Comparison of ENCODE assay signal across 9 cellular contexts in genomic region chr15:89034305-89034704, GRCh38. TPM values are rescaled to one million over a fixed set of nuclear protein-coding genes. Genes with fewer than 3 reads are reported as not detected.
DNase-seq lines count a peak whose midpoint lies in the region; ATAC-seq and TF ChIP-seq lines count a peak whose summit lies in the region.
"Had no signal": no experiment of that assay in that cellular context is flagged by ENCODE, and none has a peak within 500 bp of the region (broad histone marks: within the 10 kb centered on the region; RNA-seq: fewer than 3 reads in every experiment).

No MANE protein-coding gene starts in this region.

- no peaks in the 10 kb centered on the region for H3K9me3 Mint-ChIP-seq in activated CD4-positive, alpha-beta memory T cell treated with anti-CD3 and anti-CD28 coated beads for 36 hours
- H3K9me3 Mint-ChIP-seq: activated T-helper 17 cell treated with anti-CD3 and anti-CD28 coated beads, Interleukin-2, amount 50 U/mL, for 72 hours had no signal

- CTCF ChIA-PET in activated CD4-positive, alpha-beta memory T cell treated with anti-CD3 and anti-CD28 coated beads for 36 hours (lab: Charles Lee): interaction anchor here (1.1 kb wide), 1 partner anchor 144 kb away, joined by 5 read pairs; no protein-coding TSS in a partner anchor

- H3K4me3 ChIP-seq in AG10803 (ENCODE audit: low read length): no peak overlapping the region
- no peak overlapping the region for H3K4me3 ChIP-seq in fibroblast of pulmonary artery (replicated peaks; ENCODE audit: low read depth, low read length)

- H3K27ac Mint-ChIP-seq in activated CD4-positive, alpha-beta memory T cell treated with anti-CD3 and anti-CD28 coated beads for 36 hours: no peak overlapping the region
- H3K27ac Mint-ChIP-seq: activated T-helper 17 cell treated with anti-CD3 and anti-CD28 coated beads, Interleukin-2, amount 50 U/mL, for 72 hours had no signal

- H3K4me1 Mint-ChIP-seq in activated CD4-positive, alpha-beta memory T cell treated with anti-CD3 and anti-CD28 coated beads for 36 hours (ENCODE audit: low read depth): no peaks in the 10 kb centered on the region
- H3K4me1 Mint-ChIP-seq: activated T-helper 17 cell treated with anti-CD3 and anti-CD28 coated beads, Interleukin-2, amount 50 U/mL, for 72 hours had no signal

- DNase-seq in AG10803 (ENCODE audit: low read depth): peak; percentile 44
- DNase-seq in RKO (ENCODE audit: low spot score): peak; percentile 59
- peak; percentile 43 for DNase-seq in fibroblast of pulmonary artery (ENCODE audit: low read depth)
- DNase-seq in omental fat pad (ENCODE audit: low spot score): no peak
- no peak for DNase-seq in posterior vena cava (ENCODE audit: low spot score)
- DNase-seq in activated CD4-positive, alpha-beta memory T cell treated with anti-CD3 and anti-CD28 coated beads for 36 hours: no peak

- TF ChIP-seq CTCF in AG10803 (conservative IDR thresholded peaks at IDR 0.05; ENCODE audit: low read length) (peak; percentile 62), GM12873 (IDR thresholded peaks at IDR 0.05; ENCODE audit: insufficient read depth, low read depth, low read length, missing control alignments) (peak; percentile 24), fibroblast of pulmonary artery (IDR thresholded peaks at IDR 0.05; ENCODE audit: low read length, missing control alignments) (peak; percentile 54), omental fat pad (IDR thresholded peaks at IDR 0.05) (no peak)

- no peak overlapping the region for H3K4me3 Mint-ChIP-seq in activated CD4-positive, alpha-beta memory T cell treated with anti-CD3 and anti-CD28 coated beads for 36 hours
- H3K4me3 Mint-ChIP-seq: activated T-helper 17 cell treated with anti-CD3 and anti-CD28 coated beads, Interleukin-2, amount 50 U/mL, for 72 hours had no signal

- intact Hi-C loops in posterior vena cava (cut with DNase I): no loop called here
- intact Hi-C loops in activated CD4-positive, alpha-beta memory T cell treated with anti-CD3 and anti-CD28 coated beads for 36 hours (cut with micrococcal nuclease): no loop called here

- POLR2A ChIA-PET in activated CD4-positive, alpha-beta memory T cell treated with anti-CD3 and anti-CD28 coated beads for 36 hours (lab: Charles Lee): no interaction called here

- ATAC-seq in GM19324 (IDR thresholded peaks at IDR 0.05; ENCODE audit: low FRiP score, unreplicated experiment) (no peak), omental fat pad (ENCODE audit: low FRiP score) (no peak)
- ATAC-seq: activated T-helper 17 cell treated with anti-CD3 and anti-CD28 coated beads, Interleukin-2, amount 50 U/mL, for 72 hours had no signal

- peaks cover 15% of the 10 kb centered on the region for H3K27me3 Mint-ChIP-seq in activated CD4-positive, alpha-beta memory T cell treated with anti-CD3 and anti-CD28 coated beads for 36 hours

- no peaks in the 10 kb centered on the region for H3K36me3 Mint-ChIP-seq in activated CD4-positive, alpha-beta memory T cell treated with anti-CD3 and anti-CD28 coated beads for 36 hours

RNA-seq across cellular contexts. Expression of gene ABHD2, which starts 54.0 kb away (rescaled TPM):
- total RNA-seq in omental fat pad: 100 to 1,000 TPM in 1 of 4 donors, 10 to 100 TPM in 3; 53.3 to 110 (median 68.6) TPM
- total RNA-seq in posterior vena cava: 100 to 1,000 TPM in 1 of 2 donors, 10 to 100 TPM in 1; 88.7 to 142 TPM
- total RNA-seq in activated CD4-positive, alpha-beta memory T cell treated with anti-CD3 and anti-CD28 coated beads for 36 hours: 10 to 100 TPM; 36.0 to 38.5 TPM

Comparison
In these comparisons a context has a peak if more than half of its experiments do, and no peak if none do; other contexts are left out.
1. DNase-seq: peak in AG10803 (single experiment), RKO (single experiment) and fibroblast of pulmonary artery (single experiment); none in omental fat pad (single experiment), posterior vena cava (single experiment) and activated CD4-positive, alpha-beta memory T cell treated with anti-CD3 and anti-CD28 coated beads for 36 hours (single experiment).
2. CTCF ChIP-seq: peak in AG10803 (single experiment), GM12873 (single experiment) and fibroblast of pulmonary artery (single experiment); none in omental fat pad (0 of 3).